In the genomic region with DNA sequence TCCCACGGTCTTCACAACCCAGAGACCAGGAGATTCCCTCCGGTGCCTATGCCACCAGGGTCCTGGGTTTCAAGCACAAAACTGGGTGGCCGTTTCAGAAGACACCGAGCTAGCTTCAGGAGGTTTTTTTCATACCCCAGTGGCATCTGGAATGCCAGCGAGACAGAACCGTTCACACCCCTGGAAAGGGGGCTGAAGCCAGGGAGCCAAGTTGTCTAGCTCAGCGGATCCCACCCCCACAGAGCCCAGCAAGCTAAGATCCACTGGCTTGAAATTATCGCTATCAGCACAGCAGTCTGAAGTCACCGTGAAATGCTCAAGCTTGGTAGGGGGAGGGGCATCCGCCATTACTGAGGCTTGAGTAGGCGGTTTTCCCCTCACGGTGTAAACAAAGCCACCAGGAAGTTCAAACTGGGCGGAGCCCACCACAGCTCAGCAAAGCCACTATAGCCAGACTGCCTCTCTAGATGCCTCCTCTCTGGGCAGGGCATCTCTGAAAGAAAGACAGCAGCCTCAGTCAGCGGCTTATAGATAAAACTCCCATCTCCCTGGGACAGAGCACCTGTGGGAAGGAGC, we compare ENCODE assay signal across 1 cellular context.
A peak's percentile ranks its signal among the peaks of the same experiment; 100 is the strongest.
TF ChIP-seq lines count a peak whose summit lies in the region.

No MANE protein-coding gene starts in this region.

TF ChIP-seq in GM12878, 131 proteins besides CTCF, POLR2A, EP300 and RAD21:
- peak; percentile 69; the same call in 1 of the 2 replicates for TF ChIP-seq YY1 (IDR thresholded peaks at IDR 0.05; ENCODE audit: low read depth, low read length)
